In genomic region chr1:1240822-1241587, GRCh38 we compare ENCODE assay signal across 22 cellular contexts. TPM values are rescaled to one million over a fixed set of nuclear protein-coding genes. Genes with fewer than 3 reads are reported as not detected.
A peak's percentile ranks its signal among the peaks of the same experiment; 100 is the strongest.
DNase-seq lines count a peak whose midpoint lies in the region; FAIRE-seq and TF ChIP-seq lines count a peak whose summit lies in the region.
"Had no signal": no experiment of that assay in that cellular context is flagged by ENCODE, and none has a peak within 500 bp of the region (broad histone marks: within the 10 kb centered on the region; RNA-seq: fewer than 3 reads in every experiment).

No MANE protein-coding gene starts in this region.

- peak overlapping the region; percentile 31 for H3K4me3 ChIP-seq in AG04450 (ENCODE audit: low read depth, low read length)
- H3K4me3 ChIP-seq: pancreas, thyroid gland had no signal

- no peaks in the 10 kb centered on the region for H3K9me3 Mint-ChIP-seq in activated CD4-positive, alpha-beta memory T cell treated with anti-CD3 and anti-CD28 coated beads for 36 hours
- H3K9me3 Mint-ChIP-seq: activated naive CD4-positive, alpha-beta T cell treated with anti-CD3 and anti-CD28 coated beads, Interleukin-2, amount 10 ng/mL, durations not matched to agents 7 days and 5 days; activated T-cell treated with anti-CD3 and anti-CD28 coated beads, Interleukin-2, amount 50 U/mL, for 72 hours; CD8-positive, alpha-beta memory T cell had no signal

- POLR2A ChIA-PET in AG04450 (lab: Yijun Ruan, JAX) = interaction anchor here (0.6 kb wide), 1 partner anchor 10 kb away, joined by 3 read pairs; no protein-coding TSS in a partner anchor
- POLR2A ChIA-PET in activated CD4-positive, alpha-beta memory T cell treated with anti-CD3 and anti-CD28 coated beads for 36 hours (lab: Charles Lee) = interaction anchor here (1.0 kb wide), 1 partner anchor 26 kb away, joined by 5 read pairs; no protein-coding TSS in a partner anchor

- intact Hi-C loops in activated CD4-positive, alpha-beta memory T cell treated with anti-CD3 and anti-CD28 coated beads for 36 hours (cut with micrococcal nuclease) = no loop called here

- H3K27me3 Mint-ChIP-seq in activated CD4-positive, alpha-beta memory T cell treated with anti-CD3 and anti-CD28 coated beads for 36 hours = no peaks in the 10 kb centered on the region

- H3K9me3 ChIP-seq in AG04450 (ENCODE audit: control insufficient read depth, insufficient read depth, low read length) = no peaks in the 10 kb centered on the region; the same call in 1 of the 2 replicates
- H3K9me3 ChIP-seq: pancreas, thyroid gland had no signal

- DNase-seq in AG04450 (ENCODE audit: low read depth, low spot score) (no peak), DMS53 treated with DMSO at 0.1 percent for 48 hours (lab: John Stamatoyannopoulos, UW; ENCODE audit: unreplicated experiment) (peak; percentile 18), NCI-H2171 treated with DMSO at 0.1 percent for 48 hours (lab: John Stamatoyannopoulos, UW) (peak; percentile 49), hepatic stellate cell (ENCODE audit: low spot score) (peak; percentile 35), NAMALWA (ENCODE audit: low spot score) (no peak), D341Med (ENCODE audit: low spot score) (no peak), GM12892 (ENCODE audit: insufficient read length) (no peak)
- DNase-seq in activated CD4-positive, alpha-beta memory T cell treated with anti-CD3 and anti-CD28 coated beads for 36 hours = no peak
- DNase-seq: activated naive CD4-positive, alpha-beta T cell treated with anti-CD3 and anti-CD28 coated beads, Interleukin-2, amount 10 ng/mL, durations not matched to agents 7 days and 5 days; activated T-cell treated with anti-CD3 and anti-CD28 coated beads, Interleukin-2, amount 50 U/mL, for 72 hours; anterior cingulate cortex; CD8-positive, alpha-beta memory T cell; foreskin fibroblast; hypothalamus; mammary epithelial cell; NCI-H446; stimulated activated CD4-positive, alpha-beta T cell treated with anti-CD3 and anti-CD28 coated beads, Interleukin-1b, Interleukin-23, amount 100 ng/mL, for 48 hours; stimulated activated naive CD4-positive, alpha-beta T cell treated with Interleukin-2 at 50 U/mL for 16 hours; thyroid gland had no signal

- no peak overlapping the region for H3K4me3 Mint-ChIP-seq in activated CD4-positive, alpha-beta memory T cell treated with anti-CD3 and anti-CD28 coated beads for 36 hours
- H3K4me3 Mint-ChIP-seq: activated naive CD4-positive, alpha-beta T cell treated with anti-CD3 and anti-CD28 coated beads, Interleukin-2, amount 10 ng/mL, durations not matched to agents 7 days and 5 days; activated T-cell treated with anti-CD3 and anti-CD28 coated beads, Interleukin-2, amount 50 U/mL, for 72 hours; CD8-positive, alpha-beta memory T cell had no signal

- no peaks in the 10 kb centered on the region for H3K36me3 Mint-ChIP-seq in activated CD4-positive, alpha-beta memory T cell treated with anti-CD3 and anti-CD28 coated beads for 36 hours
- H3K36me3 Mint-ChIP-seq: activated naive CD4-positive, alpha-beta T cell treated with anti-CD3 and anti-CD28 coated beads, Interleukin-2, amount 10 ng/mL, durations not matched to agents 7 days and 5 days; CD8-positive, alpha-beta memory T cell had no signal

- no peak overlapping the region for H3K27ac Mint-ChIP-seq in activated CD4-positive, alpha-beta memory T cell treated with anti-CD3 and anti-CD28 coated beads for 36 hours
- H3K27ac Mint-ChIP-seq: activated naive CD4-positive, alpha-beta T cell treated with anti-CD3 and anti-CD28 coated beads, Interleukin-2, amount 10 ng/mL, durations not matched to agents 7 days and 5 days; activated T-cell treated with anti-CD3 and anti-CD28 coated beads, Interleukin-2, amount 50 U/mL, for 72 hours; CD8-positive, alpha-beta memory T cell had no signal

- CTCF ChIA-PET in AG04450 (lab: Charles Lee) = interaction anchor here (0.6 to 1.4 kb wide), 2 partner anchors 117 to 119 kb away, joined by 3 to 5 read pairs; no protein-coding TSS in a partner anchor
- CTCF ChIA-PET in activated CD4-positive, alpha-beta memory T cell treated with anti-CD3 and anti-CD28 coated beads for 36 hours (lab: Charles Lee) = interaction anchor here (1.0 kb wide), 2 partner anchors 105 to 257 kb away, joined by 3 read pairs; no protein-coding TSS in a partner anchor

- H3K27ac ChIP-seq in AG04450 (ENCODE audit: low read depth, low read length) = no peak overlapping the region
- H3K27ac ChIP-seq: pancreas, thyroid gland had no signal

- H3K27me3 ChIP-seq in AG04450 (ENCODE audit: control insufficient read depth, insufficient read depth, low read length) = no peaks in the 10 kb centered on the region
- H3K27me3 ChIP-seq: pancreas, thyroid gland had no signal

- no peaks in the 10 kb centered on the region for H3K4me1 Mint-ChIP-seq in activated CD4-positive, alpha-beta memory T cell treated with anti-CD3 and anti-CD28 coated beads for 36 hours (ENCODE audit: low read depth)
- H3K4me1 Mint-ChIP-seq: activated naive CD4-positive, alpha-beta T cell treated with anti-CD3 and anti-CD28 coated beads, Interleukin-2, amount 10 ng/mL, durations not matched to agents 7 days and 5 days; CD8-positive, alpha-beta memory T cell had no signal

- TF ChIP-seq CTCF in AG04450 (IDR thresholded peaks at IDR 0.05; ENCODE audit: low read depth, low read length) = no peak

- FAIRE-seq in GM12892 (lab: Jason Lieb, UNC) = no peak
- FAIRE-seq: GM18507, keratinocyte, pancreas had no signal

- no peak for TF ChIP-seq POLR2A in GM12892 (IDR thresholded peaks at IDR 0.05; ENCODE audit: low read depth, low read length)

RNA-seq across cellular contexts. Expression of gene C1QTNF12, which starts 5.5 kb away (rescaled TPM):
- polyA plus RNA-seq in AG04450 (2011; rRNA removed) = 0.21 and 0.51 TPM in 2 replicates
- polyA minus RNA-seq in AG04450 (2011; rRNA and poly(A)+ RNA removed) = not detected in 2 replicates
- not detected for polyA plus RNA-seq in GM12892 (2012; ENCODE audit: missing spikeins)
- 1 to 10 TPM; 3.8 to 4.2 TPM for total RNA-seq in activated CD4-positive, alpha-beta memory T cell treated with anti-CD3 and anti-CD28 coated beads for 36 hours
- polyA plus RNA-seq: CD8-positive, alpha-beta memory T cell had no signal

RNA-seq across cellular contexts. Expression of gene B3GALT6, which starts 9.0 kb away (rescaled TPM):
- polyA plus RNA-seq in AG04450 (2011; rRNA removed) = 15.2 and 15.7 TPM in 2 replicates
- polyA minus RNA-seq in AG04450 (2011; rRNA and poly(A)+ RNA removed) = 7.1 TPM in 2 replicates
- polyA plus RNA-seq in GM12892 (2012; ENCODE audit: missing spikeins) = 3.6 TPM
- total RNA-seq in activated CD4-positive, alpha-beta memory T cell treated with anti-CD3 and anti-CD28 coated beads for 36 hours = 10 to 100 TPM; 14.6 to 15.5 TPM

RNA-seq across cellular contexts. Expression of gene SDF4, which starts 9.2 kb away (rescaled TPM):
- 109 and 115 TPM in 2 replicates for polyA plus RNA-seq in AG04450 (2011; rRNA removed)
- polyA minus RNA-seq in AG04450 (2011; rRNA and poly(A)+ RNA removed) = 62.5 and 69.7 TPM in 2 replicates
- 32.3 TPM for polyA plus RNA-seq in GM12892 (2012; ENCODE audit: missing spikeins)
- total RNA-seq in activated CD4-positive, alpha-beta memory T cell treated with anti-CD3 and anti-CD28 coated beads for 36 hours = 100 to 1,000 TPM; 302 to 305 TPM

RNA-seq across cellular contexts. Expression of gene TNFRSF4, which starts 27.1 kb away (rescaled TPM):
- 0.07 and 0.24 TPM in 2 replicates for polyA plus RNA-seq in AG04450 (2011; rRNA removed)
- not detected in 2 replicates for polyA minus RNA-seq in AG04450 (2011; rRNA and poly(A)+ RNA removed)
- polyA plus RNA-seq in GM12892 (2012; ENCODE audit: missing spikeins) = 2.9 TPM
- total RNA-seq in activated CD4-positive, alpha-beta memory T cell treated with anti-CD3 and anti-CD28 coated beads for 36 hours = 1,000 to 10,000 TPM; 1,003 to 1,005 TPM
- polyA plus RNA-seq: keratinocyte, mammary epithelial cell had no signal

RNA-seq across cellular contexts. Expression of gene UBE2J2, which starts 32.6 kb away (rescaled TPM):
- 31.1 and 31.4 TPM in 2 replicates for polyA plus RNA-seq in AG04450 (2011; rRNA removed)
- 16.3 and 17.6 TPM in 2 replicates for polyA minus RNA-seq in AG04450 (2011; rRNA and poly(A)+ RNA removed)
- 29.0 TPM for polyA plus RNA-seq in GM12892 (2012; ENCODE audit: missing spikeins)
- 10 to 100 TPM; 58.7 to 61.6 TPM for total RNA-seq in activated CD4-positive, alpha-beta memory T cell treated with anti-CD3 and anti-CD28 coated beads for 36 hours

Comparison
In these comparisons a context has a peak if more than half of its experiments do, and no peak if none do; other contexts are left out.
1. DNase-seq: peak in DMS53 treated with DMSO at 0.1 percent for 48 hours (single experiment), NCI-H2171 treated with DMSO at 0.1 percent for 48 hours (single experiment) and hepatic stellate cell (single experiment); none in AG04450 (single experiment), NAMALWA (single experiment), D341Med (single experiment), GM12892 (single experiment) and activated CD4-positive, alpha-beta memory T cell treated with anti-CD3 and anti-CD28 coated beads for 36 hours (single experiment).